20 cellular contexts compared by ENCODE assay signal in the genomic region with DNA sequence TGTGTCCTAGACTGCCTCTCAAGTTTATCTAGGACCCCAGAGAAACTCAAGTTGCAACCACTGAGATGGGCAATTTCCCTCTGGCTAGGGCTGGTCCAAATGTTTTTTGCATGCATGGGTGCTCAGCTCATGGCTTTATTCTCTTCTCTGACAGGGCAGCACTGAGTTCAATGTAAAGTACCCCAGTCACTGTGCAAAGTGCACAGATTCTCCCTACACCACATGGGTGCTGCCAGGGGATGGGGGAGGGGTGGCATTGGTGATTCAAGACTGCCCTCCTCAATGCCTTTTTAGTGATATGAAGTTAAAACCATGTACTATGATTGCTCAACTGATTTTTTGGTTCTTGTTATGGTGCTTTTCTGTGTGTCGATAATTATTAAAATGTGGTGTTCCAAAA.
"Had no signal": no experiment of that assay in that cellular context is flagged by ENCODE, and none has a peak within 500 bp of the region (broad histone marks: within the 10 kb centered on the region; RNA-seq: fewer than 3 reads in every experiment).

No MANE protein-coding gene starts in this region.

- H3K27ac ChIP-seq: heart right ventricle, lower lobe of right lung, transverse colon, vagina had no signal

- H3K27ac Mint-ChIP-seq: endodermal cell had no signal

- H3K36me3 Mint-ChIP-seq: stimulated activated naive B cell treated with anti-CD40 and anti-IgM and Interleukin-4, amounts not matched to agents 10 μg/mL and 1 μg/mL and 100 μg/mL, for 72 hours had no signal

- FAIRE-seq: keratinocyte, small intestine had no signal

- H3K9me3 ChIP-seq: heart right ventricle, lower lobe of right lung, mucosa of descending colon, transverse colon, vagina had no signal

- ATAC-seq: left lobe of liver, mucosa of descending colon had no signal

- H3K4me3 ChIP-seq: heart right ventricle, lower lobe of right lung, mucosa of descending colon, transverse colon, vagina had no signal

- H3K36me3 ChIP-seq: heart right ventricle, lower lobe of right lung, transverse colon, vagina had no signal

- H3K4me3 Mint-ChIP-seq: endodermal cell; stimulated activated naive B cell treated with anti-CD40 and anti-IgM and Interleukin-4, amounts not matched to agents 10 μg/mL and 1 μg/mL and 100 μg/mL, for 72 hours had no signal

- H3K9me3 Mint-ChIP-seq: stimulated activated naive B cell treated with anti-CD40 and anti-IgM and Interleukin-4, amounts not matched to agents 10 μg/mL and 1 μg/mL and 100 μg/mL, for 72 hours had no signal

- H3K27me3 ChIP-seq: heart right ventricle, transverse colon, vagina had no signal

- H3K27me3 Mint-ChIP-seq: stimulated activated naive B cell treated with anti-CD40 and anti-IgM and Interleukin-4, amounts not matched to agents 10 μg/mL and 1 μg/mL and 100 μg/mL, for 72 hours had no signal

- DNase-seq: activated CD4-positive, alpha-beta T cell treated with anti-CD3 and anti-CD28 coated beads for 1 hour; activated CD4-positive, alpha-beta T cell treated with anti-CD3 and anti-CD28 coated beads, Interleukin-2, amount 50 U/mL, for 4 hours; activated naive CD4-positive, alpha-beta T cell treated with Interleukin-2 at 50 U/mL for 16 hours; activated T-cell treated with anti-CD3 and anti-CD28 coated beads, Interleukin-2, amount 50 U/mL, for 48 hours; cerebellar nuclear complex; cortex of kidney; endodermal cell; heart right ventricle; lower lobe of right lung; mesendoderm; mucosa of descending colon; occipital lobe; posterior cingulate gyrus; small intestine; stimulated activated naive B cell treated with anti-CD40 and anti-IgM and Interleukin-4, amounts not matched to agents 10 μg/mL and 1 μg/mL and 100 μg/mL, for 72 hours; T-helper 9 cell; transverse colon had no signal

- H3K4me1 ChIP-seq: lower lobe of right lung, transverse colon, vagina had no signal

- H3K4me1 Mint-ChIP-seq: endodermal cell had no signal
